8 cellular contexts compared by ENCODE assay signal in the genomic region with DNA sequence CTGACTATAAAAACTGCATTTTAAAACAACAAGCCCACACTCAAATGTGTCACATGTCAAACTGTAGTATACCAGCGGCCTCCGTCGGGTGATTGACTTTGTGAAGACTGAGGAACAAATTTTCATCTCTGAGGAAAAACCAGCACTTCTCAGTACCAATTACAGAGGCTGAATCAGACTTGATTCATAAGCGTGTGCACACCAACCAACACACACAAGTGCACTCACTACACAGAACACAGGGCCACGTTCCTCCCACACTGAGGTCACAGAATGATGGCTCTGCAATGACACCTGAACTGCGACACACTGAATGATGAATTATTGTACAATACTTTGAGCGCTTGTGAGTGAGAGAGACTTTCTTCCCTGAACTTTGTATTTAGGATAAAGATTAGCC. TPM values are rescaled to one million over a fixed set of nuclear protein-coding genes. Genes with fewer than 3 reads are reported as not detected.
A peak's percentile ranks its signal among the peaks of the same experiment; 100 is the strongest.
DNase-seq lines count a peak whose midpoint lies in the region; ATAC-seq and TF ChIP-seq lines count a peak whose summit lies in the region.

No MANE protein-coding gene starts in this region.

- no peaks in the 10 kb centered on the region for H3K27me3 Mint-ChIP-seq in activated B cell treated with CpG ODN at 0.5 μM for 24 hours
- H3K27me3 Mint-ChIP-seq in dendritic cell treated with granulocyte-macrophage colony-stimulating factor and Interleukin-4, amounts not matched to agents 40 ng/mL and 50 ng/mL, for 4 days, result no peaks in the 10 kb centered on the region
- no peaks in the 10 kb centered on the region for H3K27me3 Mint-ChIP-seq in neural progenitor cell (ENCODE audit: insufficient read depth, low read depth)

- peaks cover 6% of the 10 kb centered on the region for H3K4me1 ChIP-seq in neural progenitor cell

- H3K4me3 ChIP-seq in neural progenitor cell, result no peak overlapping the region

- H3K36me3 ChIP-seq in neural progenitor cell, result no peaks in the 10 kb centered on the region

- POLR2A ChIA-PET in activated B cell treated with CpG ODN at 0.5 μM for 24 hours (lab: Charles Lee), result interaction anchor here (1.7 to 2.9 kb wide), 2 partner anchors 9 to 29 kb away, joined by 8 to 19 read pairs; a partner anchor contains a TSS

- H2AFZ ChIP-seq in neural progenitor cell (replicated peaks), result no peak overlapping the region

- DNase-seq in Daoy (ENCODE audit: low read depth), result peak; percentile 22
- no peak for DNase-seq in activated B cell treated with CpG ODN at 0.5 μM for 24 hours
- DNase-seq in stimulated activated CD4-positive, alpha-beta T cell treated with anti-CD3 and anti-CD28 coated beads, Interleukin-12 subunit alpha, Interleukin-12 subunit beta, amount 100 ng/mL, for 48 hours (ENCODE audit: low read depth in 2 of 3, low spot score in 1 of 3), result peak in 2 of 3 donors; percentile 56 to 60
- no peak for DNase-seq in GM03348 (ENCODE audit: low spot score)
- DNase-seq in neural progenitor cell (ENCODE audit: low spot score), result no peak

- peak overlapping the region; percentile 25 for H3K4me3 Mint-ChIP-seq in activated B cell treated with CpG ODN at 0.5 μM for 24 hours
- peak overlapping the region; percentile 83 for H3K4me3 Mint-ChIP-seq in dendritic cell treated with granulocyte-macrophage colony-stimulating factor and Interleukin-4, amounts not matched to agents 40 ng/mL and 50 ng/mL, for 4 days
- H3K4me3 Mint-ChIP-seq in neural progenitor cell, result no peak overlapping the region

- no peak overlapping the region for H3K4me2 ChIP-seq in neural progenitor cell

- H3K27ac Mint-ChIP-seq in activated B cell treated with CpG ODN at 0.5 μM for 24 hours (peak overlapping the region; percentile 89), neural progenitor cell (no peak overlapping the region)
- peak overlapping the region; percentile 89 for H3K27ac Mint-ChIP-seq in dendritic cell treated with granulocyte-macrophage colony-stimulating factor and Interleukin-4, amounts not matched to agents 40 ng/mL and 50 ng/mL, for 4 days

- H3K4me1 Mint-ChIP-seq in activated B cell treated with CpG ODN at 0.5 μM for 24 hours (peaks cover 88% of the 10 kb centered on the region), neural progenitor cell (peaks cover 8% of the 10 kb centered on the region)
- peaks cover 85% of the 10 kb centered on the region for H3K4me1 Mint-ChIP-seq in dendritic cell treated with granulocyte-macrophage colony-stimulating factor and Interleukin-4, amounts not matched to agents 40 ng/mL and 50 ng/mL, for 4 days (ENCODE audit: low read depth)

- peaks cover 32% of the 10 kb centered on the region for H4K20me1 ChIP-seq in neural progenitor cell (ENCODE audit: low read depth)

- H3K27me3 ChIP-seq in neural progenitor cell, result no peaks in the 10 kb centered on the region

- CTCF ChIA-PET in activated B cell treated with CpG ODN at 0.5 μM for 24 hours (lab: Charles Lee), result interaction anchor here (1.8 kb wide), 1 partner anchor 12 kb away, joined by 7 read pairs; no protein-coding TSS in a partner anchor

- H3F3A ChIP-seq in neural progenitor cell (ENCODE audit: low read depth), result no peaks in the 10 kb centered on the region

- no peak overlapping the region for H3K9ac ChIP-seq in neural progenitor cell

- intact Hi-C loops in activated B cell treated with CpG ODN at 0.5 μM for 24 hours (cut with micrococcal nuclease), result no loop called here
- intact Hi-C loops in dendritic cell treated with granulocyte-macrophage colony-stimulating factor and Interleukin-4, amounts not matched to agents 40 ng/mL and 50 ng/mL, for 4 days (cut with micrococcal nuclease), result no loop called here

- H3K79me2 ChIP-seq in neural progenitor cell (ENCODE audit: low read depth), result peaks cover 97% of the 10 kb centered on the region

- ATAC-seq in activated B cell treated with CpG ODN at 0.5 μM for 24 hours (ENCODE audit: low read depth), result no peak
- no peak for ATAC-seq in HG02642 (IDR thresholded peaks at IDR 0.05; ENCODE audit: poor library complexity, unreplicated experiment)
- ATAC-seq in GM21515 (IDR thresholded peaks at IDR 0.05; ENCODE audit: unreplicated experiment), result no peak

- H3K9me3 Mint-ChIP-seq in activated B cell treated with CpG ODN at 0.5 μM for 24 hours, result peaks cover 3% of the 10 kb centered on the region
- H3K9me3 Mint-ChIP-seq in dendritic cell treated with granulocyte-macrophage colony-stimulating factor and Interleukin-4, amounts not matched to agents 40 ng/mL and 50 ng/mL, for 4 days, result no peaks in the 10 kb centered on the region
- H3K9me3 Mint-ChIP-seq in neural progenitor cell, result peaks cover 4% of the 10 kb centered on the region

- H3K9me3 ChIP-seq in neural progenitor cell (ENCODE audit: low read depth), result no peaks in the 10 kb centered on the region

- TF ChIP-seq CTCF in activated B cell treated with CpG ODN at 0.5 μM for 24 hours (IDR thresholded peaks at IDR 0.05), result no peak
- TF ChIP-seq CTCF in neural progenitor cell (IDR thresholded peaks at IDR 0.05), result no peak

- H3K36me3 Mint-ChIP-seq in activated B cell treated with CpG ODN at 0.5 μM for 24 hours (ENCODE audit: low read depth) (peaks cover 45% of the 10 kb centered on the region), neural progenitor cell (peaks cover 13% of the 10 kb centered on the region)
- peaks cover 63% of the 10 kb centered on the region for H3K36me3 Mint-ChIP-seq in dendritic cell treated with granulocyte-macrophage colony-stimulating factor and Interleukin-4, amounts not matched to agents 40 ng/mL and 50 ng/mL, for 4 days (ENCODE audit: low read depth)

- no peak overlapping the region for H3K27ac ChIP-seq in neural progenitor cell

RNA-seq across cellular contexts. Expression of a gene that starts 29.6 kb away (rescaled TPM):
- 75.6 and 136 TPM in 2 replicates for total RNA-seq in Daoy (2014; rRNA removed; shearing (Covaris generic))
- total RNA-seq in activated B cell treated with CpG ODN at 0.5 μM for 24 hours (212 and 236 TPM in 2 replicates), neural progenitor cell (ENCODE audit: low replicate concordance) (71.6 and 75.5 TPM in 2 replicates)

Comparison
In these comparisons a context has a peak if more than half of its experiments do, and no peak if none do; other contexts are left out.
1. DNase-seq: peak in Daoy (single experiment) and stimulated activated CD4-positive, alpha-beta T cell treated with anti-CD3 and anti-CD28 coated beads, Interleukin-12 subunit alpha, Interleukin-12 subunit beta, amount 100 ng/mL, for 48 hours (2 of 3); none in activated B cell treated with CpG ODN at 0.5 μM for 24 hours (single experiment), GM03348 (single experiment) and neural progenitor cell (single experiment).